Comparison of ENCODE assay signal across 1 cellular context in genomic region chr4:173584506-173584905, GRCh38.
TF ChIP-seq lines count a peak whose summit lies in the region.

No MANE protein-coding gene starts in this region.

TF ChIP-seq in K562, 482 proteins besides CTCF, POLR2A, EP300 and RAD21 (continued from another document):
- TF ChIP-seq HSF4 (CRISPR knock-in tag; IDR thresholded peaks at IDR 0.05; ENCODE audit: borderline replicate concordance) = no peak
- TF ChIP-seq EHMT2 (IDR thresholded peaks at IDR 0.05) = no peak
- no peak for TF ChIP-seq HDAC1 (IDR thresholded peaks at IDR 0.05)
- TF ChIP-seq MTA1 (IDR thresholded peaks at IDR 0.05; ENCODE audit: borderline replicate concordance) = no peak
- TF ChIP-seq RBM25 (IDR thresholded peaks at IDR 0.05; ENCODE audit: low read depth, low read length, severe bottlenecking) = no peak
- no peak for TF ChIP-seq NELFE (IDR thresholded peaks at IDR 0.05; ENCODE audit: insufficient read depth, insufficient read length)
- peak in 1 of 2 experiments; percentile 41; a peak in 1 of 4 replicates for TF ChIP-seq RCOR1 (IDR thresholded peaks at IDR 0.05; ENCODE audit: borderline replicate concordance in 1 of 2, low read depth in 2 of 2, low read length in 2 of 2)
- TF ChIP-seq DPF2 (IDR thresholded peaks at IDR 0.05) = peak; percentile 73
- peak; percentile 59 for TF ChIP-seq NCOR1 (IDR thresholded peaks at IDR 0.05)
- TF ChIP-seq ZNF347 (CRISPR knock-in tag; IDR thresholded peaks at IDR 0.05; ENCODE audit: low read depth) = no peak
- no peak for TF ChIP-seq HDGF (IDR thresholded peaks at IDR 0.05)
- TF ChIP-seq CREB5 (CRISPR knock-in tag; IDR thresholded peaks at IDR 0.05) = no peak
- no peak for TF ChIP-seq SRSF3 (IDR thresholded peaks at IDR 0.05; ENCODE audit: insufficient read depth, low read length)
- no peak for TF ChIP-seq E2F3 (CRISPR knock-in tag; IDR thresholded peaks at IDR 0.05)
- no peak for TF ChIP-seq ZHX1 (conservative IDR thresholded peaks at IDR 0.05; ENCODE audit: low read length)
- TF ChIP-seq POLR2H (tag; IDR thresholded peaks at IDR 0.05; ENCODE audit: low read depth) = peak; percentile 17; the same call in 1 of the 2 replicates
- TF ChIP-seq ATF4 (CRISPR knock-in tag; IDR thresholded peaks at IDR 0.05) = no peak
- no peak for TF ChIP-seq YY1 (IDR thresholded peaks at IDR 0.05; ENCODE audit: borderline replicate concordance in 1 of 3, control insufficient read depth in 1 of 3, extremely low read depth in 1 of 3, insufficient read depth in 3 of 3, insufficient read length in 1 of 3, insufficient replicate concordance in 2 of 3, low read depth in 1 of 3, low read length in 2 of 3)
- no peak for TF ChIP-seq DIDO1 (tag; IDR thresholded peaks at IDR 0.05; ENCODE audit: low read depth)
- TF ChIP-seq TFAM (CRISPR knock-in tag; conservative IDR thresholded peaks at IDR 0.05) = no peak
- TF ChIP-seq ZNF23 (CRISPR knock-in tag; IDR thresholded peaks at IDR 0.05) = no peak
- TF ChIP-seq ETV5 (CRISPR knock-in tag; IDR thresholded peaks at IDR 0.05; ENCODE audit: low read depth) = no peak
- TF ChIP-seq ZNF384 (IDR thresholded peaks at IDR 0.05; ENCODE audit: low read depth, low read length) = no peak
- no peak for TF ChIP-seq MCM3 (IDR thresholded peaks at IDR 0.05)
- no peak for TF ChIP-seq ZFX (CRISPR knock-in tag; IDR thresholded peaks at IDR 0.05)
- TF ChIP-seq HDAC2 (IDR thresholded peaks at IDR 0.05) = no peak
- TF ChIP-seq EP400 (IDR thresholded peaks at IDR 0.05) = no peak
- TF ChIP-seq MYC (IDR thresholded peaks at IDR 0.05; ENCODE audit: low read depth, low read length) = no peak
- no peak for TF ChIP-seq MYC (CRISPR knock-in tag; IDR thresholded peaks at IDR 0.05; ENCODE audit: borderline replicate concordance, low read depth)
- TF ChIP-seq CC2D1A (IDR thresholded peaks at IDR 0.05) = peak; percentile 36; the same call in 1 of the 2 replicates
- TF ChIP-seq SRSF9 (IDR thresholded peaks at IDR 0.05; ENCODE audit: borderline replicate concordance, low read depth, low read length) = no peak
- TF ChIP-seq ZNF445 (CRISPR knock-in tag; IDR thresholded peaks at IDR 0.05; ENCODE audit: low read depth) = no peak
- peak; percentile 64 for TF ChIP-seq TAL1 (IDR thresholded peaks at IDR 0.05)
- TF ChIP-seq CXXC5 (CRISPR knock-in tag; IDR thresholded peaks at IDR 0.05) = peak; percentile 42
- no peak for TF ChIP-seq AFF4 (CRISPR knock-in tag; IDR thresholded peaks at IDR 0.05)
- no peak for TF ChIP-seq BCLAF1 (IDR thresholded peaks at IDR 0.05; ENCODE audit: borderline replicate concordance in 1 of 2, control insufficient read depth in 1 of 2, low read depth in 2 of 2, low read length in 1 of 2)
- no peak for TF ChIP-seq ZNF175 (CRISPR knock-in tag; IDR thresholded peaks at IDR 0.05; ENCODE audit: low read depth)
- TF ChIP-seq ATF1 (CRISPR knock-in tag; IDR thresholded peaks at IDR 0.05) = no peak
- TF ChIP-seq ATF1 (tag; IDR thresholded peaks at IDR 0.05) = no peak
